In genomic region chr3:72892081-72892763, GRCh38 we compare ENCODE assay signal across 10 cellular contexts. TPM values are rescaled to one million over a fixed set of nuclear protein-coding genes. Genes with fewer than 3 reads are reported as not detected.
DNase-seq lines count a peak whose midpoint lies in the region; ATAC-seq, FAIRE-seq and TF ChIP-seq lines count a peak whose summit lies in the region.
"Had no signal": no experiment of that assay in that cellular context is flagged by ENCODE, and none has a peak within 500 bp of the region (broad histone marks: within the 10 kb centered on the region; RNA-seq: fewer than 3 reads in every experiment).

No MANE protein-coding gene starts in this region.

- peak overlapping the region; percentile 96 for H3K27ac Mint-ChIP-seq in astrocyte (ENCODE audit: unreplicated experiment)

- peak; percentile 86 for FAIRE-seq in astrocyte (lab: Jason Lieb, UNC)

- H3K4me1 ChIP-seq in astrocyte (ENCODE audit: insufficient read depth, low read length): peaks cover 50% of the 10 kb centered on the region
- peaks cover 37% of the 10 kb centered on the region for H3K4me1 ChIP-seq in left ventricle myocardium inferior
- peaks cover 10 to 30% (median 22%) of the 10 kb centered on the region in 4 donors for H3K4me1 ChIP-seq in stomach

- H3K79me2 ChIP-seq in astrocyte (ENCODE audit: insufficient read depth, low read length): peaks cover 18% of the 10 kb centered on the region

- no peak for ATAC-seq in HG03565 (IDR thresholded peaks at IDR 0.05; ENCODE audit: unreplicated experiment)

- peaks cover 37% of the 10 kb centered on the region for H3K4me1 Mint-ChIP-seq in astrocyte (ENCODE audit: low read depth, unreplicated experiment)

- peaks cover 3% of the 10 kb centered on the region for H4K20me1 ChIP-seq in astrocyte (ENCODE audit: insufficient read depth, low read length)

- H3K36me3 ChIP-seq in astrocyte (ENCODE audit: insufficient read depth, low read length) (no peaks in the 10 kb centered on the region), left ventricle myocardium inferior (no peaks in the 10 kb centered on the region), stomach (no peaks in the 10 kb centered on the region)

- H3K4me2 ChIP-seq in astrocyte (ENCODE audit: low read length): peak overlapping the region; percentile 100

- H3K9me3 Mint-ChIP-seq in astrocyte (ENCODE audit: unreplicated experiment): no peaks in the 10 kb centered on the region

- no peak for TF ChIP-seq CTCF in astrocyte (IDR thresholded peaks at IDR 0.05; ENCODE audit: insufficient read depth, low read depth, low read length)
- TF ChIP-seq CTCF in left ventricle myocardium inferior (IDR thresholded peaks at IDR 0.05; ENCODE audit: borderline replicate concordance): no peak
- TF ChIP-seq CTCF in stomach (IDR thresholded peaks at IDR 0.05): no peak

- H3K4me3 Mint-ChIP-seq in astrocyte (ENCODE audit: unreplicated experiment): no peak overlapping the region

- no peaks in the 10 kb centered on the region for H3K27me3 Mint-ChIP-seq in astrocyte (ENCODE audit: low read depth, unreplicated experiment)

- H2AFZ ChIP-seq in astrocyte (ENCODE audit: low read depth, low read length): peak overlapping the region; percentile 3

- no peaks in the 10 kb centered on the region for H3K9me3 ChIP-seq in astrocyte (ENCODE audit: insufficient read depth, low read depth, low read length)
- H3K9me3 ChIP-seq in left ventricle myocardium inferior (replicated peaks): no peaks in the 10 kb centered on the region
- H3K9me3 ChIP-seq in stomach: no peaks in the 10 kb centered on the region

- H3K9ac ChIP-seq in astrocyte (ENCODE audit: low read length): peak overlapping the region; percentile 81

- H3K4me3 ChIP-seq in astrocyte (ENCODE audit: insufficient read depth, low read depth, low read length) (no peak overlapping the region), left ventricle myocardium inferior (no peak overlapping the region), stomach (no peak overlapping the region)

- no peaks in the 10 kb centered on the region for H3K27me3 ChIP-seq in astrocyte (ENCODE audit: insufficient read depth, low read length)
- H3K27me3 ChIP-seq in left ventricle myocardium inferior (ENCODE audit: low read depth): no peaks in the 10 kb centered on the region
- peaks cover 0 to 3% (median 0%) of the 10 kb centered on the region in 3 donors for H3K27me3 ChIP-seq in stomach

- peaks cover 6% of the 10 kb centered on the region for H3K36me3 Mint-ChIP-seq in astrocyte (ENCODE audit: low read depth, unreplicated experiment)

- intact Hi-C loops in left ventricle myocardium inferior (cut with micrococcal nuclease): no loop called here
- intact Hi-C loops in stomach (cut with DNase I; ENCODE audit: low total_unique reads): no loop called here

- no peak for TF ChIP-seq POLR2A in stomach (IDR thresholded peaks at IDR 0.05)

- WGBS in stomach, 5 donors: 56 to 73% (median 64%) methylated on average over 4 of the region's 4 CpGs

- peak; percentile 89 for DNase-seq in HS-5 (ENCODE audit: low read depth)
- peak; percentile 93 for DNase-seq in astrocyte (ENCODE audit: low read depth)
- no peak for DNase-seq in left ventricle myocardium inferior
- DNase-seq in stomach: no peak
- DNase-seq in SIG-M5 treated with dmso at 0.1 percent for 504 hours (lab: John Stamatoyannopoulos, UW; ENCODE audit: unreplicated experiment): no peak
- DNase-seq in DMS79 treated with DMSO at 0.1 percent for 48 hours (lab: John Stamatoyannopoulos, UW): no peak
- no peak for DNase-seq in NCI-H187 treated with DMSO at 0.1 percent for 48 hours (lab: John Stamatoyannopoulos, UW)
- DNase-seq: activated CD8-positive, alpha-beta memory T cell treated with anti-CD3 and anti-CD28 coated beads, Interleukin-2, amount 50 U/mL, for 4 hours; stimulated activated CD4-positive, alpha-beta T cell treated with anti-CD3 and anti-CD28 coated beads, Interleukin-2, amount 100 ng/mL, for 48 hours had no signal

- H3K27ac ChIP-seq in astrocyte (ENCODE audit: low read depth, low read length) (peak overlapping the region; percentile 94), left ventricle myocardium inferior (replicated peaks) (peak overlapping the region; percentile 82), stomach (peak overlapping the region in 3 of 5 donors; percentile 22 to 79 (median 75))

- no peak for TF ChIP-seq EP300 in stomach (IDR thresholded peaks at IDR 0.05)

RNA-seq across cellular contexts. Expression of gene GXYLT2, which starts 4.4 kb away (rescaled TPM):
- total RNA-seq in astrocyte: 62.6 and 92.0 TPM in 2 replicates
- total RNA-seq in left ventricle myocardium inferior: 16.2 TPM
- total RNA-seq in stomach: 10 to 100 TPM in 2 of 5 donors, 1 to 10 TPM in 1, under 1 TPM in 2; 0.45 to 27.0 (median 4.2) TPM
- polyA plus RNA-seq in stomach: 1 to 10 TPM in 2 of 3 donors, under 1 TPM in 1; 0.40 to 1.5 (median 1.2) TPM

RNA-seq across cellular contexts. Expression of gene SHQ1, which starts 44.0 kb away (rescaled TPM):
- 28.0 and 28.4 TPM in 2 replicates for total RNA-seq in astrocyte
- 18.8 TPM for total RNA-seq in left ventricle myocardium inferior
- 10 to 100 TPM; 11.7 to 77.9 (median 30.7) TPM for total RNA-seq in stomach
- 1 to 10 TPM; 7.5 to 7.9 (median 7.6) TPM for polyA plus RNA-seq in stomach

Comparison
In these comparisons a context has a peak if more than half of its experiments do, and no peak if none do; other contexts are left out.
1. DNase-seq: peak in HS-5 (single experiment) and astrocyte (single experiment); none in left ventricle myocardium inferior (single experiment), stomach (single experiment), SIG-M5 treated with dmso at 0.1 percent for 504 hours (single experiment), DMS79 treated with DMSO at 0.1 percent for 48 hours (single experiment) and NCI-H187 treated with DMSO at 0.1 percent for 48 hours (single experiment).
2. Peak in every context shown above with its lines, with median percentiles within 50 percentile points of each other: H3K27ac ChIP-seq.